Comparison of ENCODE assay signal across 8 cellular contexts in genomic region chr6:29723666-29724588, GRCh38. TPM values are rescaled to one million over a fixed set of nuclear protein-coding genes. Genes with fewer than 3 reads are reported as not detected.
DNase-seq lines count a peak whose midpoint lies in the region; ATAC-seq and TF ChIP-seq lines count a peak whose summit lies in the region.

No MANE protein-coding gene starts in this region.

- peak; percentile 34 for ATAC-seq in HG02840 (IDR thresholded peaks at IDR 0.05; ENCODE audit: low FRiP score, unreplicated experiment)
- ATAC-seq in lung (ENCODE audit: insufficient read depth, low FRiP score), result peak; percentile 75

- H3K9me3 Mint-ChIP-seq in chondrocyte (ENCODE audit: low read depth), result no peaks in the 10 kb centered on the region

- H3K27me3 ChIP-seq in lung (ENCODE audit: control insufficient read depth, insufficient read depth), result no peaks in the 10 kb centered on the region

- H3K27me3 Mint-ChIP-seq in chondrocyte (ENCODE audit: low read depth), result peaks cover 21% of the 10 kb centered on the region

- H3K9me3 ChIP-seq in lung (ENCODE audit: control insufficient read depth in 2 of 2, insufficient read depth in 1 of 2, low read length in 1 of 2), result no peaks in the 10 kb centered on the region

- no peaks in the 10 kb centered on the region for H3K4me1 ChIP-seq in lung (ENCODE audit: control insufficient read depth in 2 of 2, insufficient read depth in 2 of 2, low read length in 2 of 2)

- H3K4me3 Mint-ChIP-seq in chondrocyte (ENCODE audit: unreplicated experiment), result peak overlapping the region; percentile 71

- H3K36me3 ChIP-seq in lung (ENCODE audit: control insufficient read depth in 2 of 2, insufficient read depth in 2 of 2, low read length in 2 of 2), result peaks cover 0 to 31% of the 10 kb centered on the region in 2 donors

- H3K4me1 Mint-ChIP-seq in chondrocyte (ENCODE audit: low read depth), result peaks cover 9% of the 10 kb centered on the region

- 6 to 9% methylated on average over 75 to 76 of the region's 76 CpGs for WGBS in lung, 2 donors

- no peak overlapping the region for H3K27ac Mint-ChIP-seq in chondrocyte (ENCODE audit: unreplicated experiment)

- TF ChIP-seq CTCF in chondrocyte (IDR thresholded peaks at IDR 0.05) (peak; percentile 51), lung (IDR thresholded peaks at IDR 0.05; ENCODE audit: control extremely low read depth, extremely low read depth) (no peak)

- H3K27ac ChIP-seq in lung (ENCODE audit: low read depth in 1 of 2, low read length in 1 of 2), result peak overlapping the region; percentile 81 to 89

- DNase-seq in activated CD4-positive, CD25-positive, alpha-beta regulatory T cell treated with anti-CD3 and anti-CD28 coated beads, Interleukin-2, amount 50 U/mL, for 72 hours, result peak; percentile 71
- DNase-seq in chondrocyte (ENCODE audit: low spot score) (no peak), lung (ENCODE audit: low spot score) (peak; percentile 50), NCI-H2107 (lab: John Stamatoyannopoulos, UW) (no peak), T1000 (lab: John Stamatoyannopoulos, UW) (no peak)
- peak; percentile 61 to 71 for DNase-seq in stimulated activated CD8-positive, alpha-beta memory T cell treated with anti-CD3 and anti-CD28 coated beads, Interleukin-15, amount 100 ng/mL, for 4 hours (ENCODE audit: low read depth in 2 of 2)

- peaks cover 5% of the 10 kb centered on the region for H3K36me3 Mint-ChIP-seq in chondrocyte (ENCODE audit: low read depth)

- peak overlapping the region; percentile 89 for H3K4me3 ChIP-seq in GM08714 (ENCODE audit: low read length)
- H3K4me3 ChIP-seq in lung, result peak overlapping the region; percentile 88

RNA-seq across cellular contexts. Expression of gene HLA-F, which starts 0.7 kb away (rescaled TPM):
- total RNA-seq in chondrocyte (5.1 to 6.6 TPM (median 6.4 TPM) in 3 replicates), lung (100 to 1,000 TPM in 1 of 2 donors, 10 to 100 TPM in 1; 76.2 to 102 TPM)
- 100 to 1,000 TPM; 205 to 451 TPM for polyA plus RNA-seq in lung

RNA-seq across cellular contexts. Expression of gene ZFP57, which starts 43.0 kb away (rescaled TPM):
- total RNA-seq in chondrocyte (not detected in 3 replicates), lung (1 to 10 TPM in 1 of 2 donors, under 1 TPM in 1; 0.14 to 2.4 TPM)
- polyA plus RNA-seq in lung, result 1 to 10 TPM in 1 of 2 donors, under 1 TPM in 1; 0.01 to 2.0 TPM

Comparison
In these comparisons a context has a peak if more than half of its experiments do, and no peak if none do; other contexts are left out.
1. DNase-seq: peak in activated CD4-positive, CD25-positive, alpha-beta regulatory T cell treated with anti-CD3 and anti-CD28 coated beads, Interleukin-2, amount 50 U/mL, for 72 hours (single experiment), lung (single experiment) and stimulated activated CD8-positive, alpha-beta memory T cell treated with anti-CD3 and anti-CD28 coated beads, Interleukin-15, amount 100 ng/mL, for 4 hours (2 of 2); none in chondrocyte (single experiment), NCI-H2107 (single experiment) and T1000 (single experiment).
2. RNA of gene HLA-F, which starts 0.7 kb away (total RNA-seq): 76.2 to 102 TPM in lung; 5.1 to 6.6 TPM in chondrocyte; every median in the first group is over 10 times any median in the second.